ENCODE assay signal across 8 cellular contexts in genomic region chr10:8054243-8054497, GRCh38. TPM values are rescaled to one million over a fixed set of nuclear protein-coding genes. Genes with fewer than 3 reads are reported as not detected.
A peak's percentile ranks its signal among the peaks of the same experiment; 100 is the strongest.
DNase-seq lines count a peak whose midpoint lies in the region; ATAC-seq and TF ChIP-seq lines count a peak whose summit lies in the region.

No MANE protein-coding gene starts in this region.

- H3K9me3 ChIP-seq in GM23248 (ENCODE audit: low read depth) (no peaks in the 10 kb centered on the region), gastroesophageal sphincter (no peaks in the 10 kb centered on the region), smooth muscle cell (replicated peaks; ENCODE audit: low read depth) (no peaks in the 10 kb centered on the region)

- no peak overlapping the region for H3K9ac ChIP-seq in GM23248
- peak overlapping the region; percentile 60 for H3K9ac ChIP-seq in smooth muscle cell (ENCODE audit: low read depth)

- POLR2A ChIA-PET in RWPE1 (lab: Yijun Ruan, JAX; ENCODE audit: low non-redundant PET) = no interaction called here

- no peak for TF ChIP-seq EP300 in gastroesophageal sphincter (IDR thresholded peaks at IDR 0.05)

- peak overlapping the region; percentile 57 for H3K4me3 ChIP-seq in GM23248
- peak overlapping the region; percentile 22 to 51 for H3K4me3 ChIP-seq in gastroesophageal sphincter
- H3K4me3 ChIP-seq in smooth muscle cell = peak overlapping the region; percentile 64

- DNase-seq in Daoy (ENCODE audit: low read depth) (peak; percentile 58), GM23248 (peak; percentile 30), RWPE1 (ENCODE audit: low spot score) (peak; percentile 53), smooth muscle cell (lab: John Stamatoyannopoulos, UW; ENCODE audit: unreplicated experiment) (no peak), NCI-H1694 treated with DMSO at 0.1 percent for 48 hours (lab: John Stamatoyannopoulos, UW) (no peak), NCI-H446 treated with DMSO at 0.1 percent for 48 hours (lab: John Stamatoyannopoulos, UW) (no peak), T-helper 9 cell (no peak)

- H3K9me2 ChIP-seq in GM23248 (ENCODE audit: insufficient read depth) = no peaks in the 10 kb centered on the region

- H3K27ac ChIP-seq in GM23248 (no peak overlapping the region), RWPE1 (no peak overlapping the region), gastroesophageal sphincter (no peak overlapping the region), smooth muscle cell (ENCODE audit: low read depth) (peak overlapping the region; percentile 53)

- TF ChIP-seq CTCF in RWPE1 (conservative IDR thresholded peaks at IDR 0.05; ENCODE audit: low read depth) (no peak), gastroesophageal sphincter (IDR thresholded peaks at IDR 0.05) (no peak), smooth muscle cell (IDR thresholded peaks at IDR 0.05; ENCODE audit: borderline replicate concordance, insufficient read depth, poor library complexity, severe bottlenecking) (no peak)

- in situ Hi-C loops in GM23248 (cut with MboI) = no loop called here

- no peaks in the 10 kb centered on the region for H3F3A ChIP-seq in GM23248 (ENCODE audit: insufficient read depth)
- H3F3A ChIP-seq in smooth muscle cell (ENCODE audit: low read depth) = peaks cover 7% of the 10 kb centered on the region

- H3K4me1 ChIP-seq in GM23248 (ENCODE audit: insufficient read depth) (0 out of 2 replicates have a peak, but pooled peaks cover 3% of the 10 kb centered on the region), gastroesophageal sphincter (peaks cover 0 to 70% (median 46%) of the 10 kb centered on the region in 3 donors), smooth muscle cell (ENCODE audit: low read depth) (peaks cover 32% of the 10 kb centered on the region)

- H2AFZ ChIP-seq in GM23248 = no peak overlapping the region
- H2AFZ ChIP-seq in smooth muscle cell (ENCODE audit: low read depth) = peak overlapping the region; percentile 83

- TF ChIP-seq POLR2A in gastroesophageal sphincter (IDR thresholded peaks at IDR 0.05) = no peak

- no peaks in the 10 kb centered on the region for H4K20me1 ChIP-seq in GM23248 (ENCODE audit: insufficient read depth)
- H4K20me1 ChIP-seq in smooth muscle cell (ENCODE audit: low read depth) = peaks cover 7% of the 10 kb centered on the region

- H3K79me2 ChIP-seq in GM23248 (ENCODE audit: insufficient read depth) (no peaks in the 10 kb centered on the region), smooth muscle cell (ENCODE audit: low read depth) (peaks cover 26% of the 10 kb centered on the region)

- H3K27me3 ChIP-seq in GM23248 (replicated peaks; ENCODE audit: insufficient read depth) = peaks cover 77% of the 10 kb centered on the region
- peaks cover 98% of the 10 kb centered on the region for H3K27me3 ChIP-seq in gastroesophageal sphincter
- peaks cover 40% of the 10 kb centered on the region for H3K27me3 ChIP-seq in smooth muscle cell (ENCODE audit: low read depth)

- no peaks in the 10 kb centered on the region for H3K36me3 ChIP-seq in GM23248 (ENCODE audit: low read depth)
- no peaks in the 10 kb centered on the region for H3K36me3 ChIP-seq in gastroesophageal sphincter
- H3K36me3 ChIP-seq in smooth muscle cell (ENCODE audit: low read depth) = no peaks in the 10 kb centered on the region

- H3K4me2 ChIP-seq in GM23248 (ENCODE audit: unreplicated experiment) = peak overlapping the region; percentile 62
- H3K4me2 ChIP-seq in smooth muscle cell = peak overlapping the region; percentile 88

- 1 to 3% methylated on average over 5 to 19 of the region's 25 CpGs for WGBS in GM23248 (ENCODE audit: low coverage in 1 of 2, low lambda C conversion rate in 2 of 2, missing lambda C conversion rate in 2 of 2), 2 experiments
- 0 to 2% methylated on average over 8 to 11 of the region's 25 CpGs for WGBS in gastroesophageal sphincter (ENCODE audit: low coverage in 1 of 2), 2 donors
- under 1% methylated on average over 11 of the region's 25 CpGs for WGBS in smooth muscle cell (ENCODE audit: low lambda C conversion rate)

- CTCF ChIA-PET in RWPE1 (lab: Yijun Ruan, JAX) = interaction anchor here (0.6 to 0.7 kb wide), 2 partner anchors 226 to 1096 kb away, joined by 3 read pairs; no protein-coding TSS in a partner anchor

- no peak for ATAC-seq in gastroesophageal sphincter

RNA-seq across cellular contexts. Expression of gene GATA3, which starts 0.3 kb away (rescaled TPM):
- 0.51 and 1.4 TPM in 2 replicates for total RNA-seq in Daoy (2014; rRNA removed; shearing (Covaris generic))
- not detected in 2 replicates for total RNA-seq in GM23248 (2014; rRNA removed; shearing (Covaris generic))
- polyA plus RNA-seq in GM23248 (2016; fragmentation: Nextera tagmentation; extraction: Ambion mirVana) (not detected in 2 replicates), smooth muscle cell (6.9 and 22.6 TPM in 2 replicates)
- total RNA-seq in gastroesophageal sphincter (under 1 TPM in 1 of 4 donors, not detected in 3; 0.35 TPM), smooth muscle cell (2.3 and 5.2 TPM in 2 replicates)

Comparison
In these comparisons a context has a peak if more than half of its experiments do, and no peak if none do; other contexts are left out.
1. DNase-seq: peak in Daoy (single experiment), GM23248 (single experiment) and RWPE1 (single experiment); none in smooth muscle cell (single experiment), NCI-H1694 treated with DMSO at 0.1 percent for 48 hours (single experiment), NCI-H446 treated with DMSO at 0.1 percent for 48 hours (single experiment) and T-helper 9 cell (single experiment).
2. Peak in every context shown above with its lines, with median percentiles within 50 percentile points of each other: H3K4me3 ChIP-seq.